In genomic region chr1:22708777-22709176, GRCh38 we compare ENCODE assay signal across 16 cellular contexts. TPM values are rescaled to one million over a fixed set of nuclear protein-coding genes. Genes with fewer than 3 reads are reported as not detected.
"Had no signal": no experiment of that assay in that cellular context is flagged by ENCODE, and none has a peak within 500 bp of the region (broad histone marks: within the 10 kb centered on the region; RNA-seq: fewer than 3 reads in every experiment).

No MANE protein-coding gene starts in this region.

- H3K4me3 Mint-ChIP-seq: activated CD4-positive, alpha-beta memory T cell treated with anti-CD3 and anti-CD28 coated beads, Interleukin-2, amount 10 ng/mL, durations not matched to agents 7 days and 5 days; stimulated activated naive CD8-positive, alpha-beta T cell treated with anti-CD3 and anti-CD28 coated beads, Interleukin-15, amount 100 ng/mL, for 72 hours had no signal

- DNase-seq: activated CD4-positive, alpha-beta memory T cell treated with anti-CD3 and anti-CD28 coated beads, Interleukin-2, amount 10 ng/mL, durations not matched to agents 7 days and 5 days; activated gamma-delta T cell; activated T-cell treated with anti-CD3 and anti-CD28 coated beads, Interleukin-2, amount 50 U/mL, for 48 hours; amygdala; brain microvascular endothelial cell; cerebellar nuclear complex; hippocampal formation; midbrain; naive B cell; pancreas; retina; stimulated activated CD4-positive, alpha-beta T cell treated with anti-CD3 and anti-CD28 coated beads, Interleukin-4, amount 100 ng/mL, for 24 hours; stimulated activated naive CD8-positive, alpha-beta T cell treated with anti-CD3 and anti-CD28 coated beads, Interleukin-15, amount 100 ng/mL, for 72 hours had no signal

- H3K36me3 Mint-ChIP-seq: activated naive CD8-positive, alpha-beta T cell; naive B cell had no signal

- FAIRE-seq: pancreas had no signal

- ATAC-seq: pancreas; stimulated activated naive CD8-positive, alpha-beta T cell treated with anti-CD3 and anti-CD28 coated beads, Interleukin-15, amount 100 ng/mL, for 72 hours had no signal

- H3K9me3 Mint-ChIP-seq: activated CD4-positive, alpha-beta memory T cell treated with anti-CD3 and anti-CD28 coated beads, Interleukin-2, amount 10 ng/mL, durations not matched to agents 7 days and 5 days; stimulated activated naive CD8-positive, alpha-beta T cell treated with anti-CD3 and anti-CD28 coated beads, Interleukin-15, amount 100 ng/mL, for 72 hours had no signal

- H3K27ac Mint-ChIP-seq: activated CD4-positive, alpha-beta memory T cell treated with anti-CD3 and anti-CD28 coated beads, Interleukin-2, amount 10 ng/mL, durations not matched to agents 7 days and 5 days; activated naive CD8-positive, alpha-beta T cell; stimulated activated naive CD8-positive, alpha-beta T cell treated with anti-CD3 and anti-CD28 coated beads, Interleukin-15, amount 100 ng/mL, for 72 hours had no signal

RNA-seq across cellular contexts. Expression of gene EPHB2, which starts 1.9 kb away (rescaled TPM):
- total RNA-seq: activated CD4-positive, alpha-beta memory T cell treated with anti-CD3 and anti-CD28 coated beads, Interleukin-2, amount 10 ng/mL, durations not matched to agents 7 days and 5 days had no signal

RNA-seq across cellular contexts. Expression of gene C1QB, which starts 55.7 kb away (rescaled TPM):
- total RNA-seq: activated CD4-positive, alpha-beta memory T cell treated with anti-CD3 and anti-CD28 coated beads, Interleukin-2, amount 10 ng/mL, durations not matched to agents 7 days and 5 days; dermis microvascular lymphatic vessel endothelial cell; glomerular endothelial cell had no signal
